ENCODE assay signal across 1 cellular context in genomic region chr5:442335-443238, GRCh38.
A peak's percentile ranks its signal among the peaks of the same experiment; 100 is the strongest.
TF ChIP-seq lines count a peak whose summit lies in the region.

Gene EXOC3 (plus strand): TSS chr5:443176. CDS start chr5:446206, 3,030 bp downstream.

TF ChIP-seq in K562, 482 proteins besides CTCF, POLR2A, EP300 and RAD21 (continued from another document and continues in another):
- peak; percentile 62 for TF ChIP-seq ZNF263 (CRISPR knock-in tag; IDR thresholded peaks at IDR 0.05; ENCODE audit: borderline replicate concordance)
- peak; percentile 92 for TF ChIP-seq ELF1 (tag; IDR thresholded peaks at IDR 0.05)
- TF ChIP-seq RBM39 (optimal IDR thresholded peaks at IDR 0.05; ENCODE audit: low read depth, low read length), result no peak
- TF ChIP-seq RFX7 (CRISPR knock-in tag; IDR thresholded peaks at IDR 0.05), result no peak
- TF ChIP-seq, protein P1, sequence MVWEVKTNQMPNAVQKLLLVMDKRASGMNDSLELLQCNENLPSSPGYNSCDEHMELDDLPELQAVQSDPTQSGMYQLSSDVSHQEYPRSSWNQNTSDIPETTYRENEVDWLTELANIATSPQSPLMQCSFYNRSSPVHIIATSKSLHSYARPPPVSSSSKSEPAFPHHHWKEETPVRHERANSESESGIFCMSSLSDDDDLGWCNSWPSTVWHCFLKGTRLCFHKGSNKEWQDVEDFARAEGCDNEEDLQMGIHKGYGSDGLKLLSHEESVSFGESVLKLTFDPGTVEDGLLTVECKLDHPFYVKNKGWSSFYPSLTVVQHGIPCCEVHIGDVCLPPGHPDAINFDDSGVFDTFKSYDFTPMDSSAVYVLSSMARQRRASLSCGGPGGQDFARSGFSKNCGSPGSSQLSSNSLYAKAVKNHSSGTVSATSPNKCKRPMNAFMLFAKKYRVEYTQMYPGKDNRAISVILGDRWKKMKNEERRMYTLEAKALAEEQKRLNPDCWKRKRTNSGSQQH (CRISPR knock-in tag; IDR thresholded peaks at IDR 0.05), result no peak
- peak; percentile 83; the same call in 1 of the 2 replicates for TF ChIP-seq KAT7 (CRISPR knock-in tag; IDR thresholded peaks at IDR 0.05; ENCODE audit: borderline replicate concordance)
- TF ChIP-seq, protein P2, sequence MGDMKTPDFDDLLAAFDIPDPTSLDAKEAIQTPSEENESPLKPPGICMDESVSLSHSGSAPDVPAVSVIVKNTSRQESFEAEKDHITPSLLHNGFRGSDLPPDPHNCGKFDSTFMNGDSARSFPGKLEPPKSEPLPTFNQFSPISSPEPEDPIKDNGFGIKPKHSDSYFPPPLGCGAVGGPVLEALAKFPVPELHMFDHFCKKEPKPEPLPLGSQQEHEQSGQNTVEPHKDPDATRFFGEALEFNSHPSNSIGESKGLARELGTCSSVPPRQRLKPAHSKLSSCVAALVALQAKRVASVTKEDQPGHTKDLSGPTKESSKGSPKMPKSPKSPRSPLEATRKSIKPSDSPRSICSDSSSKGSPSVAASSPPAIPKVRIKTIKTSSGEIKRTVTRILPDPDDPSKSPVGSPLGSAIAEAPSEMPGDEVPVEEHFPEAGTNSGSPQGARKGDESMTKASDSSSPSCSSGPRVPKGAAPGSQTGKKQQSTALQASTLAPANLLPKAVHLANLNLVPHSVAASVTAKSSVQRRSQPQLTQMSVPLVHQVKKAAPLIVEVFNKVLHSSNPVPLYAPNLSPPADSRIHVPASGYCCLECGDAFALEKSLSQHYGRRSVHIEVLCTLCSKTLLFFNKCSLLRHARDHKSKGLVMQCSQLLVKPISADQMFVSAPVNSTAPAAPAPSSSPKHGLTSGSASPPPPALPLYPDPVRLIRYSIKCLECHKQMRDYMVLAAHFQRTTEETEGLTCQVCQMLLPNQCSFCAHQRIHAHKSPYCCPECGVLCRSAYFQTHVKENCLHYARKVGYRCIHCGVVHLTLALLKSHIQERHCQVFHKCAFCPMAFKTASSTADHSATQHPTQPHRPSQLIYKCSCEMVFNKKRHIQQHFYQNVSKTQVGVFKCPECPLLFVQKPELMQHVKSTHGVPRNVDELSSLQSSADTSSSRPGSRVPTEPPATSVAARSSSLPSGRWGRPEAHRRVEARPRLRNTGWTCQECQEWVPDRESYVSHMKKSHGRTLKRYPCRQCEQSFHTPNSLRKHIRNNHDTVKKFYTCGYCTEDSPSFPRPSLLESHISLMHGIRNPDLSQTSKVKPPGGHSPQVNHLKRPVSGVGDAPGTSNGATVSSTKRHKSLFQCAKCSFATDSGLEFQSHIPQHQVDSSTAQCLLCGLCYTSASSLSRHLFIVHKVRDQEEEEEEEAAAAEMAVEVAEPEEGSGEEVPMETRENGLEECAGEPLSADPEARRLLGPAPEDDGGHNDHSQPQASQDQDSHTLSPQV (IDR thresholded peaks at IDR 0.05), result peak; percentile 81; the same call in 1 of the 2 replicates
- TF ChIP-seq MCM2 (IDR thresholded peaks at IDR 0.05; ENCODE audit: low read depth), result no peak
- TF ChIP-seq NR2C2 (CRISPR knock-in tag; IDR thresholded peaks at IDR 0.05), result no peak; the same call in 1 of the 2 replicates
- TF ChIP-seq NR2C2 (tag; IDR thresholded peaks at IDR 0.05), result peak; percentile 28; the same call in 1 of the 2 replicates
- peak; percentile 33 for TF ChIP-seq HNRNPLL (IDR thresholded peaks at IDR 0.05; ENCODE audit: low read depth, low read length, poor library complexity, severe bottlenecking)
- peak; percentile 64; the same call in 1 of the 2 replicates for TF ChIP-seq ETV1 (tag; conservative IDR thresholded peaks at IDR 0.05; ENCODE audit: low read depth)
- no peak for TF ChIP-seq ZNF699 (CRISPR knock-in tag; IDR thresholded peaks at IDR 0.05; ENCODE audit: insufficient replicate concordance)
- peak; percentile 57; the same call in 1 of the 2 replicates for TF ChIP-seq EHMT2 (IDR thresholded peaks at IDR 0.05)
- TF ChIP-seq PML (IDR thresholded peaks at IDR 0.05; ENCODE audit: low read length), result peak; percentile 64; the same call in 1 of the 2 replicates
- TF ChIP-seq C11orf30 (IDR thresholded peaks at IDR 0.05; ENCODE audit: low read depth), result peak; percentile 58
- no peak for TF ChIP-seq RBM34 (IDR thresholded peaks at IDR 0.05; ENCODE audit: borderline replicate concordance, insufficient read depth, low read length)
- TF ChIP-seq HDAC1 (IDR thresholded peaks at IDR 0.05), result peak in 1 of 2 experiments; percentile 83; a peak in 2 of 4 replicates
- peak; percentile 78 for TF ChIP-seq SIN3B (IDR thresholded peaks at IDR 0.05; ENCODE audit: low read depth)
- TF ChIP-seq CREB3 (tag; conservative IDR thresholded peaks at IDR 0.05; ENCODE audit: low read depth), result peak; percentile 64; the same call in 1 of the 2 replicates
- no peak for TF ChIP-seq FIP1L1 (IDR thresholded peaks at IDR 0.05; ENCODE audit: low read depth, low read length, poor library complexity, severe bottlenecking)
- TF ChIP-seq POLR2AphosphoS5 (IDR thresholded peaks at IDR 0.05; ENCODE audit: control insufficient read depth, insufficient read depth, low read depth, low read length), result peak; percentile 76; the same call in 1 of the 2 replicates
- no peak for TF ChIP-seq ZNF586 (CRISPR knock-in tag; conservative IDR thresholded peaks at IDR 0.05)
- TF ChIP-seq ZNF79 (CRISPR knock-in tag; IDR thresholded peaks at IDR 0.05; ENCODE audit: low read depth), result no peak
- peak; percentile 15 for TF ChIP-seq ASH1L (IDR thresholded peaks at IDR 0.05; ENCODE audit: borderline replicate concordance, low read depth, partially characterized antibody)
- TF ChIP-seq, protein P3, sequence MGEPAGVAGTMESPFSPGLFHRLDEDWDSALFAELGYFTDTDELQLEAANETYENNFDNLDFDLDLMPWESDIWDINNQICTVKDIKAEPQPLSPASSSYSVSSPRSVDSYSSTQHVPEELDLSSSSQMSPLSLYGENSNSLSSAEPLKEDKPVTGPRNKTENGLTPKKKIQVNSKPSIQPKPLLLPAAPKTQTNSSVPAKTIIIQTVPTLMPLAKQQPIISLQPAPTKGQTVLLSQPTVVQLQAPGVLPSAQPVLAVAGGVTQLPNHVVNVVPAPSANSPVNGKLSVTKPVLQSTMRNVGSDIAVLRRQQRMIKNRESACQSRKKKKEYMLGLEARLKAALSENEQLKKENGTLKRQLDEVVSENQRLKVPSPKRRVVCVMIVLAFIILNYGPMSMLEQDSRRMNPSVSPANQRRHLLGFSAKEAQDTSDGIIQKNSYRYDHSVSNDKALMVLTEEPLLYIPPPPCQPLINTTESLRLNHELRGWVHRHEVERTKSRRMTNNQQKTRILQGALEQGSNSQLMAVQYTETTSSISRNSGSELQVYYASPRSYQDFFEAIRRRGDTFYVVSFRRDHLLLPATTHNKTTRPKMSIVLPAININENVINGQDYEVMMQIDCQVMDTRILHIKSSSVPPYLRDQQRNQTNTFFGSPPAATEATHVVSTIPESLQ (CRISPR knock-in tag; IDR thresholded peaks at IDR 0.05), result no peak
- no peak for TF ChIP-seq ZNF347 (CRISPR knock-in tag; IDR thresholded peaks at IDR 0.05; ENCODE audit: low read depth)
- peak in 1 of 2 experiments; percentile 70; a peak in 1 of 4 replicates for TF ChIP-seq ETV6 (IDR thresholded peaks at IDR 0.05; ENCODE audit: borderline replicate concordance in 1 of 2, low read depth in 2 of 2, low read length in 1 of 2)
- TF ChIP-seq ETV6 (CRISPR knock-in tag; IDR thresholded peaks at IDR 0.05; ENCODE audit: borderline replicate concordance), result no peak
- TF ChIP-seq TEAD4 (IDR thresholded peaks at IDR 0.05; ENCODE audit: low read length), result peak; percentile 26
- 0 out of 2 replicates have a peak, but pooled peaks have one; percentile 60 for TF ChIP-seq TEAD4 (CRISPR knock-in tag; IDR thresholded peaks at IDR 0.05; ENCODE audit: borderline replicate concordance)
- TF ChIP-seq, protein P4, sequence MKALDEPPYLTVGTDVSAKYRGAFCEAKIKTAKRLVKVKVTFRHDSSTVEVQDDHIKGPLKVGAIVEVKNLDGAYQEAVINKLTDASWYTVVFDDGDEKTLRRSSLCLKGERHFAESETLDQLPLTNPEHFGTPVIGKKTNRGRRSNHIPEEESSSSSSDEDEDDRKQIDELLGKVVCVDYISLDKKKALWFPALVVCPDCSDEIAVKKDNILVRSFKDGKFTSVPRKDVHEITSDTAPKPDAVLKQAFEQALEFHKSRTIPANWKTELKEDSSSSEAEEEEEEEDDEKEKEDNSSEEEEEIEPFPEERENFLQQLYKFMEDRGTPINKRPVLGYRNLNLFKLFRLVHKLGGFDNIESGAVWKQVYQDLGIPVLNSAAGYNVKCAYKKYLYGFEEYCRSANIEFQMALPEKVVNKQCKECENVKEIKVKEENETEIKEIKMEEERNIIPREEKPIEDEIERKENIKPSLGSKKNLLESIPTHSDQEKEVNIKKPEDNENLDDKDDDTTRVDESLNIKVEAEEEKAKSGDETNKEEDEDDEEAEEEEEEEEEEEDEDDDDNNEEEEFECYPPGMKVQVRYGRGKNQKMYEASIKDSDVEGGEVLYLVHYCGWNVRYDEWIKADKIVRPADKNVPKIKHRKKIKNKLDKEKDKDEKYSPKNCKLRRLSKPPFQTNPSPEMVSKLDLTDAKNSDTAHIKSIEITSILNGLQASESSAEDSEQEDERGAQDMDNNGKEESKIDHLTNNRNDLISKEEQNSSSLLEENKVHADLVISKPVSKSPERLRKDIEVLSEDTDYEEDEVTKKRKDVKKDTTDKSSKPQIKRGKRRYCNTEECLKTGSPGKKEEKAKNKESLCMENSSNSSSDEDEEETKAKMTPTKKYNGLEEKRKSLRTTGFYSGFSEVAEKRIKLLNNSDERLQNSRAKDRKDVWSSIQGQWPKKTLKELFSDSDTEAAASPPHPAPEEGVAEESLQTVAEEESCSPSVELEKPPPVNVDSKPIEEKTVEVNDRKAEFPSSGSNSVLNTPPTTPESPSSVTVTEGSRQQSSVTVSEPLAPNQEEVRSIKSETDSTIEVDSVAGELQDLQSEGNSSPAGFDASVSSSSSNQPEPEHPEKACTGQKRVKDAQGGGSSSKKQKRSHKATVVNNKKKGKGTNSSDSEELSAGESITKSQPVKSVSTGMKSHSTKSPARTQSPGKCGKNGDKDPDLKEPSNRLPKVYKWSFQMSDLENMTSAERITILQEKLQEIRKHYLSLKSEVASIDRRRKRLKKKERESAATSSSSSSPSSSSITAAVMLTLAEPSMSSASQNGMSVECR (CRISPR knock-in tag; IDR thresholded peaks at IDR 0.05), result peak; percentile 87
- peak; percentile 31; the same call in 1 of the 2 replicates for TF ChIP-seq MBD2 (IDR thresholded peaks at IDR 0.05; ENCODE audit: borderline replicate concordance, low read depth)
- TF ChIP-seq, protein P5, sequence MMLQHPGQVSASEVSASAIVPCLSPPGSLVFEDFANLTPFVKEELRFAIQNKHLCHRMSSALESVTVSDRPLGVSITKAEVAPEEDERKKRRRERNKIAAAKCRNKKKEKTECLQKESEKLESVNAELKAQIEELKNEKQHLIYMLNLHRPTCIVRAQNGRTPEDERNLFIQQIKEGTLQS (IDR thresholded peaks at IDR 0.05), result no peak
- TF ChIP-seq, protein P5 (CRISPR knock-in tag; conservative IDR thresholded peaks at IDR 0.05), result 0 out of 2 replicates have a peak, but pooled peaks have one; percentile 45
- TF ChIP-seq NFIC (IDR thresholded peaks at IDR 0.05), result 0 out of 2 replicates have a peak, but pooled peaks have one; percentile 16
- TF ChIP-seq PHF8 (IDR thresholded peaks at IDR 0.05; ENCODE audit: borderline replicate concordance, low read length), result peak; percentile 99
- TF ChIP-seq, protein P6, sequence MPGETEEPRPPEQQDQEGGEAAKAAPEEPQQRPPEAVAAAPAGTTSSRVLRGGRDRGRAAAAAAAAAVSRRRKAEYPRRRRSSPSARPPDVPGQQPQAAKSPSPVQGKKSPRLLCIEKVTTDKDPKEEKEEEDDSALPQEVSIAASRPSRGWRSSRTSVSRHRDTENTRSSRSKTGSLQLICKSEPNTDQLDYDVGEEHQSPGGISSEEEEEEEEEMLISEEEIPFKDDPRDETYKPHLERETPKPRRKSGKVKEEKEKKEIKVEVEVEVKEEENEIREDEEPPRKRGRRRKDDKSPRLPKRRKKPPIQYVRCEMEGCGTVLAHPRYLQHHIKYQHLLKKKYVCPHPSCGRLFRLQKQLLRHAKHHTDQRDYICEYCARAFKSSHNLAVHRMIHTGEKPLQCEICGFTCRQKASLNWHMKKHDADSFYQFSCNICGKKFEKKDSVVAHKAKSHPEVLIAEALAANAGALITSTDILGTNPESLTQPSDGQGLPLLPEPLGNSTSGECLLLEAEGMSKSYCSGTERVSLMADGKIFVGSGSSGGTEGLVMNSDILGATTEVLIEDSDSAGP (CRISPR knock-in tag; IDR thresholded peaks at IDR 0.05), result 0 out of 2 replicates have a peak, but pooled peaks have one; percentile 32
- no peak for TF ChIP-seq MTA1 (IDR thresholded peaks at IDR 0.05; ENCODE audit: borderline replicate concordance)
- peak in 1 of 2 experiments; percentile 80; a peak in 1 of 3 replicates for TF ChIP-seq CBX3 (IDR thresholded peaks at IDR 0.05; ENCODE audit: borderline replicate concordance in 1 of 2, low read length in 2 of 2)
- TF ChIP-seq SIRT6 (IDR thresholded peaks at IDR 0.05; ENCODE audit: low read depth, low read length), result no peak
- peak; percentile 98 for TF ChIP-seq L3MBTL2 (IDR thresholded peaks at IDR 0.05)
- TF ChIP-seq MYC (IDR thresholded peaks at IDR 0.05; ENCODE audit: low read depth, low read length), result peak; percentile 78
- TF ChIP-seq MYC (CRISPR knock-in tag; IDR thresholded peaks at IDR 0.05; ENCODE audit: borderline replicate concordance, low read depth), result no peak; the same call in 1 of the 2 replicates
- peak; percentile 27; the same call in 1 of the 2 replicates for TF ChIP-seq TFAP4 (CRISPR knock-in tag; IDR thresholded peaks at IDR 0.05; ENCODE audit: borderline replicate concordance)
- TF ChIP-seq TAF7 (tag; IDR thresholded peaks at IDR 0.05), result 0 out of 2 replicates have a peak, but pooled peaks have one; percentile 37
- TF ChIP-seq NCOA1 (IDR thresholded peaks at IDR 0.05; ENCODE audit: low read depth), result 0 out of 2 replicates have a peak, but pooled peaks have one; percentile 28
